Comparison of ENCODE assay signal across 10 cellular contexts in the genomic region with DNA sequence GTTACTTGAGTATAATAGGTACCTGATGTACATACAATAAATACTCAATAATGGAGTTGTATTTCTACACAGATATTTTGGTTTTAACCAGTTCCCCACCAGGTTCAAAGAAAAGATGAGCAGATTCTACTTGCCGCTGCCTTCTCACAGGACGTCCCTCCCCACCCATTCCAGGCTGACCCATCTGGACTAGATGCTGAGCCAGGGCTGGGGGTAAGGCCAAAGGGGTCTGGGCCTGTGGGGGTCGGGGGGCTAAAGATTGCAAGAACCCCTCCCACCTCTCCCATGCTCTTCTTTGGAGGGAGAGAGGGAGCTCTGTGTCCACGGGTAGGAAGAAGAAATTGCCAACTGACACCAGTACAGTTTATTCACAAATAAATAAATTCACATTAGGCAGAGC. TPM values are rescaled to one million over a fixed set of nuclear protein-coding genes. Genes with fewer than 3 reads are reported as not detected.
A peak's percentile ranks its signal among the peaks of the same experiment; 100 is the strongest.
DNase-seq lines count a peak whose midpoint lies in the region; ATAC-seq and TF ChIP-seq lines count a peak whose summit lies in the region.
"Had no signal": no experiment of that assay in that cellular context is flagged by ENCODE, and none has a peak within 500 bp of the region (broad histone marks: within the 10 kb centered on the region; RNA-seq: fewer than 3 reads in every experiment).

No MANE protein-coding gene starts in this region.

- no peak overlapping the region for H3K9ac ChIP-seq in iPS-18a (ENCODE audit: low read length)

- peaks cover 2% of the 10 kb centered on the region for H3K4me1 Mint-ChIP-seq in activated CD4-positive, alpha-beta T cell treated with anti-CD3 and anti-CD28 coated beads, Interleukin-2, amount 10 ng/mL, durations not matched to agents 24 days and 14 days
- peaks cover 2% of the 10 kb centered on the region for H3K4me1 Mint-ChIP-seq in activated CD8-positive, alpha-beta T cell treated with anti-CD3 and anti-CD28 coated beads for 36 hours (ENCODE audit: low read depth)
- H3K4me1 Mint-ChIP-seq in stimulated activated naive CD8-positive, alpha-beta T cell treated with anti-CD3 and anti-CD28 coated beads, Interleukin-15, amount 100 ng/mL, for 72 hours, result peaks cover 8% of the 10 kb centered on the region

- intact Hi-C loops in activated CD4-positive, alpha-beta T cell treated with anti-CD3 and anti-CD28 coated beads, Interleukin-2, amount 10 ng/mL, durations not matched to agents 24 days and 14 days (cut with micrococcal nuclease), result no loop called here
- intact Hi-C loops in activated CD8-positive, alpha-beta T cell treated with anti-CD3 and anti-CD28 coated beads for 36 hours (cut with micrococcal nuclease), result no loop called here
- intact Hi-C loops in left colon (cut with DNase I, micrococcal nuclease), result no loop called here

- H3K36me3 Mint-ChIP-seq in activated CD4-positive, alpha-beta T cell treated with anti-CD3 and anti-CD28 coated beads, Interleukin-2, amount 10 ng/mL, durations not matched to agents 24 days and 14 days (ENCODE audit: low read depth), result no peaks in the 10 kb centered on the region
- no peaks in the 10 kb centered on the region for H3K36me3 Mint-ChIP-seq in activated CD8-positive, alpha-beta T cell treated with anti-CD3 and anti-CD28 coated beads for 36 hours (ENCODE audit: low read depth)

- CTCF ChIA-PET in activated CD8-positive, alpha-beta T cell treated with anti-CD3 and anti-CD28 coated beads for 36 hours (lab: Charles Lee), result interaction anchor here (1.3 to 3.0 kb wide), 4 partner anchors 9 to 126 kb away, joined by 3 to 13 read pairs (median 11); no protein-coding TSS in a partner anchor

- peaks cover 31% of the 10 kb centered on the region for H3K27me3 Mint-ChIP-seq in activated CD4-positive, alpha-beta T cell treated with anti-CD3 and anti-CD28 coated beads, Interleukin-2, amount 10 ng/mL, durations not matched to agents 24 days and 14 days
- H3K27me3 Mint-ChIP-seq in activated CD8-positive, alpha-beta T cell treated with anti-CD3 and anti-CD28 coated beads for 36 hours, result peaks cover 13% of the 10 kb centered on the region
- peaks cover 17% of the 10 kb centered on the region for H3K27me3 Mint-ChIP-seq in stimulated activated naive CD8-positive, alpha-beta T cell treated with anti-CD3 and anti-CD28 coated beads, Interleukin-15, amount 100 ng/mL, for 72 hours

- ATAC-seq in activated CD8-positive, alpha-beta T cell treated with anti-CD3 and anti-CD28 coated beads for 36 hours, result no peak
- ATAC-seq in stimulated activated naive CD8-positive, alpha-beta T cell treated with anti-CD3 and anti-CD28 coated beads, Interleukin-15, amount 100 ng/mL, for 72 hours, result no peak
- ATAC-seq in GM21381 (IDR thresholded peaks at IDR 0.05; ENCODE audit: unreplicated experiment) (no peak), left colon (no peak)

- peaks cover 84% of the 10 kb centered on the region for H3K27me3 ChIP-seq in iPS-18a (ENCODE audit: control insufficient read depth, insufficient read depth, low read length)

- peaks cover 17% of the 10 kb centered on the region for H3K4me1 ChIP-seq in iPS-18a (ENCODE audit: control insufficient read depth, low read depth, low read length)
- H3K4me1 ChIP-seq: foreskin keratinocyte had no signal

- no peak overlapping the region for H3K27ac ChIP-seq in iPS-18a (ENCODE audit: low read length)
- H3K27ac ChIP-seq: foreskin keratinocyte had no signal

- H3K4me3 ChIP-seq in iPS-18a (ENCODE audit: low read length), result peak overlapping the region; percentile 46

- H3K9me3 Mint-ChIP-seq in activated CD4-positive, alpha-beta T cell treated with anti-CD3 and anti-CD28 coated beads, Interleukin-2, amount 10 ng/mL, durations not matched to agents 24 days and 14 days, result no peaks in the 10 kb centered on the region
- no peaks in the 10 kb centered on the region for H3K9me3 Mint-ChIP-seq in activated CD8-positive, alpha-beta T cell treated with anti-CD3 and anti-CD28 coated beads for 36 hours
- H3K9me3 Mint-ChIP-seq in stimulated activated naive CD8-positive, alpha-beta T cell treated with anti-CD3 and anti-CD28 coated beads, Interleukin-15, amount 100 ng/mL, for 72 hours, result no peaks in the 10 kb centered on the region

- H3K27ac Mint-ChIP-seq in activated CD4-positive, alpha-beta T cell treated with anti-CD3 and anti-CD28 coated beads, Interleukin-2, amount 10 ng/mL, durations not matched to agents 24 days and 14 days, result no peak overlapping the region
- H3K27ac Mint-ChIP-seq in activated CD8-positive, alpha-beta T cell treated with anti-CD3 and anti-CD28 coated beads for 36 hours, result no peak overlapping the region
- H3K27ac Mint-ChIP-seq in stimulated activated naive CD8-positive, alpha-beta T cell treated with anti-CD3 and anti-CD28 coated beads, Interleukin-15, amount 100 ng/mL, for 72 hours, result peak overlapping the region in 1 of 2 donors; percentile 16

- H3K4me3 Mint-ChIP-seq in activated CD4-positive, alpha-beta T cell treated with anti-CD3 and anti-CD28 coated beads, Interleukin-2, amount 10 ng/mL, durations not matched to agents 24 days and 14 days, result peak overlapping the region; percentile 80
- H3K4me3 Mint-ChIP-seq in activated CD8-positive, alpha-beta T cell treated with anti-CD3 and anti-CD28 coated beads for 36 hours, result peak overlapping the region; percentile 74
- H3K4me3 Mint-ChIP-seq in stimulated activated naive CD8-positive, alpha-beta T cell treated with anti-CD3 and anti-CD28 coated beads, Interleukin-15, amount 100 ng/mL, for 72 hours, result peak overlapping the region; percentile 82 to 88

- DNase-seq in activated CD4-positive, alpha-beta T cell treated with anti-CD3 and anti-CD28 coated beads, Interleukin-2, amount 10 ng/mL, durations not matched to agents 24 days and 14 days, result no peak
- no peak for DNase-seq in activated CD4-positive, alpha-beta T cell treated with anti-CD3 and anti-CD28 coated beads for 4 hours
- no peak for DNase-seq in activated CD8-positive, alpha-beta T cell treated with anti-CD3 and anti-CD28 coated beads for 36 hours
- DNase-seq in stimulated activated naive CD8-positive, alpha-beta T cell treated with anti-CD3 and anti-CD28 coated beads, Interleukin-15, amount 100 ng/mL, for 72 hours, result no peak
- no peak for DNase-seq in left colon
- DNase-seq in stimulated activated CD4-positive, alpha-beta T cell treated with anti-CD3 and anti-CD28 coated beads, Interleukin-1b, Interleukin-23, amount 100 ng/mL, for 48 hours, result no peak
- DNase-seq: foreskin keratinocyte, NCI-H187 treated with DMSO at 0.1 percent for 48 hours had no signal

- no peaks in the 10 kb centered on the region for H3K9me3 ChIP-seq in iPS-18a (ENCODE audit: control insufficient read depth, low read depth, low read length)

- POLR2A ChIA-PET in activated CD8-positive, alpha-beta T cell treated with anti-CD3 and anti-CD28 coated beads for 36 hours (lab: Charles Lee), result interaction anchor here (0.6 to 1.3 kb wide), 2 partner anchors 137 to 213 kb away, joined by 3 read pairs; no protein-coding TSS in a partner anchor

- no peaks in the 10 kb centered on the region for H3K36me3 ChIP-seq in iPS-18a (ENCODE audit: control insufficient read depth, low read depth, low read length)

- no peak for TF ChIP-seq CTCF in activated CD8-positive, alpha-beta T cell treated with anti-CD3 and anti-CD28 coated beads for 36 hours (IDR thresholded peaks at IDR 0.05)

RNA-seq across cellular contexts. Expression of a gene that starts 1.5 kb away (rescaled TPM):
- total RNA-seq in activated CD4-positive, alpha-beta T cell treated with anti-CD3 and anti-CD28 coated beads, Interleukin-2, amount 10 ng/mL, durations not matched to agents 24 days and 14 days, result 5.6 and 7.3 TPM in 2 replicates
- 1 to 10 TPM; 3.4 to 5.3 TPM for total RNA-seq in activated CD8-positive, alpha-beta T cell treated with anti-CD3 and anti-CD28 coated beads for 36 hours
- 10 to 100 TPM in 1 of 2 donors, 1 to 10 TPM in 1; 9.7 to 13.4 TPM for total RNA-seq in left colon

RNA-seq across cellular contexts. Expression of a gene that starts 26.6 kb away (rescaled TPM):
- total RNA-seq in activated CD4-positive, alpha-beta T cell treated with anti-CD3 and anti-CD28 coated beads, Interleukin-2, amount 10 ng/mL, durations not matched to agents 24 days and 14 days, result 0.24 TPM in 1 of 2 replicates, not detected in the other
- total RNA-seq in activated CD8-positive, alpha-beta T cell treated with anti-CD3 and anti-CD28 coated beads for 36 hours, result not detected
- 1 to 10 TPM in 1 of 2 donors, under 1 TPM in 1; 0.84 to 1.0 TPM for total RNA-seq in left colon

RNA-seq across cellular contexts. Expression of a gene that starts 58.9 kb away (rescaled TPM):
- not detected in 2 replicates for total RNA-seq in activated CD4-positive, alpha-beta T cell treated with anti-CD3 and anti-CD28 coated beads, Interleukin-2, amount 10 ng/mL, durations not matched to agents 24 days and 14 days
- not detected for total RNA-seq in activated CD8-positive, alpha-beta T cell treated with anti-CD3 and anti-CD28 coated beads for 36 hours
- not detected for total RNA-seq in left colon
- total RNA-seq: foreskin keratinocyte had no signal

RNA-seq across cellular contexts. Expression of a gene that starts 59.0 kb away (rescaled TPM):
- 1.6 and 2.1 TPM in 2 replicates for total RNA-seq in activated CD4-positive, alpha-beta T cell treated with anti-CD3 and anti-CD28 coated beads, Interleukin-2, amount 10 ng/mL, durations not matched to agents 24 days and 14 days
- 1 to 10 TPM; 3.3 to 4.0 TPM for total RNA-seq in activated CD8-positive, alpha-beta T cell treated with anti-CD3 and anti-CD28 coated beads for 36 hours
- 10 to 100 TPM; 23.4 to 28.1 TPM for total RNA-seq in left colon
